Comparison of ENCODE assay signal across 8 cellular contexts in genomic region chr1:33126411-33127000, GRCh38. TPM values are rescaled to one million over a fixed set of nuclear protein-coding genes. Genes with fewer than 3 reads are reported as not detected.
DNase-seq lines count a peak whose midpoint lies in the region; ATAC-seq, FAIRE-seq and TF ChIP-seq lines count a peak whose summit lies in the region.

No MANE protein-coding gene starts in this region.

- H3K36me3 ChIP-seq in skeletal muscle satellite cell (ENCODE audit: insufficient read depth, low read length), result no peaks in the 10 kb centered on the region

- peaks cover 10% of the 10 kb centered on the region for H3K4me1 ChIP-seq in foreskin keratinocyte
- peaks cover 16% of the 10 kb centered on the region for H3K4me1 ChIP-seq in skeletal muscle satellite cell (ENCODE audit: control insufficient read depth, insufficient read depth, low read length)

- peak; percentile 24 for FAIRE-seq in GM18507 (lab: Jason Lieb, UNC)

- intact Hi-C loops in posterior cingulate gyrus (cut with DNase I), result loop anchor here (2.0 kb wide), 1 partner anchor 34 kb away; no protein-coding TSS in a partner anchor

- DNase-seq in GM18507 (ENCODE audit: extremely low spot score, insufficient read length, low read depth) (no peak), foreskin keratinocyte (no peak), iPS-NIHi11 (ENCODE audit: low spot score) (no peak), posterior cingulate gyrus (no peak)

- ATAC-seq in foreskin keratinocyte, result no peak
- ATAC-seq in GM19397 (IDR thresholded peaks at IDR 0.05; ENCODE audit: unreplicated experiment), result no peak
- ATAC-seq in HG02678 (IDR thresholded peaks at IDR 0.05; ENCODE audit: unreplicated experiment), result no peak

- H3K27me3 ChIP-seq in foreskin keratinocyte, result no peaks in the 10 kb centered on the region
- no peaks in the 10 kb centered on the region for H3K27me3 ChIP-seq in skeletal muscle satellite cell (ENCODE audit: control insufficient read depth, insufficient read depth, low read length)

- no peaks in the 10 kb centered on the region for H3K9me3 ChIP-seq in skeletal muscle satellite cell (replicated peaks; ENCODE audit: low read length)

- peak overlapping the region; percentile 55 for H3K27ac ChIP-seq in foreskin keratinocyte

- peak overlapping the region; percentile 92 for H3K9ac ChIP-seq in skeletal muscle satellite cell (ENCODE audit: low read depth, low read length)

- H3K4me2 ChIP-seq in skeletal muscle satellite cell (ENCODE audit: low read length), result peak overlapping the region; percentile 85

- peak overlapping the region; percentile 93 for H3K4me3 ChIP-seq in WI38 (ENCODE audit: low read depth, low read length)
- H3K4me3 ChIP-seq in skeletal muscle satellite cell (ENCODE audit: low read length), result peak overlapping the region; percentile 80

- TF ChIP-seq CTCF in WI38 (IDR thresholded peaks at IDR 0.05; ENCODE audit: low read depth, low read length) (no peak), foreskin keratinocyte (conservative IDR thresholded peaks at IDR 0.05) (no peak)

RNA-seq across cellular contexts. Expression of gene AZIN2, which starts 45.6 kb away (rescaled TPM):
- total RNA-seq in foreskin keratinocyte, result 2.4 and 4.8 TPM in 2 replicates
- 3.1 and 3.4 TPM in 2 replicates for polyA plus RNA-seq in foreskin keratinocyte
- total RNA-seq in skeletal muscle satellite cell (2012; rRNA removed), result 4.1 and 7.0 TPM in 2 replicates

RNA-seq across cellular contexts. Expression of gene TRIM62, which starts 55.3 kb away (rescaled TPM):
- total RNA-seq in foreskin keratinocyte, result 4.4 and 4.8 TPM in 2 replicates
- polyA plus RNA-seq in foreskin keratinocyte, result 3.6 and 3.9 TPM in 2 replicates
- 1.0 and 1.5 TPM in 2 replicates for total RNA-seq in skeletal muscle satellite cell (2012; rRNA removed)
